ENCODE assay signal across 24 cellular contexts in genomic region chr6:8225113-8225512, GRCh38.
"Had no signal": no experiment of that assay in that cellular context is flagged by ENCODE, and none has a peak within 500 bp of the region (broad histone marks: within the 10 kb centered on the region; RNA-seq: fewer than 3 reads in every experiment).

No MANE protein-coding gene starts in this region.

- H3K9ac ChIP-seq: neural progenitor cell, parathyroid adenoma had no signal

- DNase-seq: dermis blood vessel endothelial cell; effector memory CD8-positive, alpha-beta T cell; foreskin fibroblast; glutamatergic neuron; hypothalamus; immature natural killer cell; islet precursor cell; left cardiac atrium; left lung; mesendoderm; midbrain; naive thymus-derived CD4-positive, alpha-beta T cell; right lobe of liver; small intestine; stimulated activated CD4-positive, alpha-beta T cell treated with anti-CD3 and anti-CD28 coated beads, Interleukin-15, amount 100 ng/mL, for 24 hours; stimulated activated CD4-positive, alpha-beta T cell treated with anti-CD3 and anti-CD28 coated beads, Interleukin-2, amount 100 ng/mL, for 48 hours; stimulated activated naive B cell treated with anti-CD40 and anti-IgM and Interleukin-4, amounts not matched to agents 10 μg/mL and 1 μg/mL and 100 μg/mL, for 72 hours; upper lobe of right lung; uterus had no signal

- H3K9me3 ChIP-seq: left lung, right lobe of liver, thoracic aorta, tibial nerve, upper lobe of right lung, uterus had no signal

- H3K36me3 ChIP-seq: left lung, neural progenitor cell, right lobe of liver, thoracic aorta, tibial nerve, upper lobe of right lung, uterus had no signal

- H3K27ac ChIP-seq: coronary artery, left lung, neural progenitor cell, parathyroid adenoma, right lobe of liver, thoracic aorta, tibial nerve, upper lobe of right lung, uterus had no signal

- H2AFZ ChIP-seq: neural progenitor cell, parathyroid adenoma had no signal

- H3K79me2 ChIP-seq: parathyroid adenoma had no signal

- H3K4me1 ChIP-seq: left lung, neural progenitor cell, parathyroid adenoma, right lobe of liver, tibial nerve, upper lobe of right lung, uterus had no signal

- ATAC-seq: effector memory CD8-positive, alpha-beta T cell; left cardiac atrium; left lung; right lobe of liver; stimulated activated naive B cell treated with anti-CD40 and anti-IgM and Interleukin-4, amounts not matched to agents 10 μg/mL and 1 μg/mL and 100 μg/mL, for 72 hours; upper lobe of right lung had no signal

- H3K4me3 ChIP-seq: coronary artery, left lung, neural progenitor cell, right lobe of liver, thoracic aorta, tibial nerve, upper lobe of right lung, uterus had no signal

- H3K27me3 ChIP-seq: neural progenitor cell, right lobe of liver, tibial nerve, upper lobe of right lung, uterus had no signal

- H3K4me2 ChIP-seq: neural progenitor cell had no signal
